1 cellular context compared by ENCODE assay signal in the genomic region with DNA sequence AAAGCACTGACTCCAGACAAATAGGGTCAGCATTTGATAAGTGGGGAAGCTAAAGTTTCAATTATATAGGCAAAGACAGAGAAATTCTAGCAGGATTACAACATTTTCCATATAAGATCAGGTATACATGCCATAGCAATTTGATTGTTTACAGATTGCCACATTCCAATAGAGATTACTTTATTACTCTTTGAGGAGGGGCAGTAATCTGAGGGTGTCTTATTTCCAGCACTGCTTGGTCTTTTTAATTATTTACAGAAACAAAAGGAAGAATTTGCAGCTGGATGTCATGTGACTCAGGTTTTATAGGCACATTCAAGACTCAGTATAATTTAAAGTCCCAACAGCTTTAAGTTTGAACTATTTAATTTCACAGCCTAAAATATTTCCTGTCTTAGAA.
TF ChIP-seq lines count a peak whose summit lies in the region.

No MANE protein-coding gene starts in this region.

TF ChIP-seq in K562, 482 proteins besides CTCF, POLR2A, EP300 and RAD21:
- TF ChIP-seq, protein P1, sequence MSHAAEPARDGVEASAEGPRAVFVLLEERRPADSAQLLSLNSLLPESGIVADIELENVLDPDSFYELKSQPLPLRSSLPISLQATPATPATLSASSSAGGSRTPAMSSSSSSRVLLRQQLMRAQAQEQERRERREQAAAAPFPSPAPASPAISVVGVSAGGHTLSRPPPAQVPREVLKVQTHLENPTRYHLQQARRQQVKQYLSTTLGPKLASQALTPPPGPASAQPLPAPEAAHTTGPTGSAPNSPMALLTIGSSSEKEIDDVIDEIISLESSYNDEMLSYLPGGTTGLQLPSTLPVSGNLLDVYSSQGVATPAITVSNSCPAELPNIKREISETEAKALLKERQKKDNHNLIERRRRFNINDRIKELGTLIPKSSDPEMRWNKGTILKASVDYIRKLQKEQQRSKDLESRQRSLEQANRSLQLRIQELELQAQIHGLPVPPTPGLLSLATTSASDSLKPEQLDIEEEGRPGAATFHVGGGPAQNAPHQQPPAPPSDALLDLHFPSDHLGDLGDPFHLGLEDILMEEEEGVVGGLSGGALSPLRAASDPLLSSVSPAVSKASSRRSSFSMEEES (CRISPR knock-in tag; IDR thresholded peaks at IDR 0.05) = peak; percentile 38; the same call in 1 of the 2 replicates
- TF ChIP-seq STAG1 (CRISPR knock-in tag; IDR thresholded peaks at IDR 0.05; ENCODE audit: borderline replicate concordance) = no peak
TF ChIP-seq in K562: peak in this region for 1.
